Comparison of ENCODE assay signal across 8 cellular contexts in genomic region chr19:35775298-35776101, GRCh38. TPM values are rescaled to one million over a fixed set of nuclear protein-coding genes. Genes with fewer than 3 reads are reported as not detected.
DNase-seq lines count a peak whose midpoint lies in the region; ATAC-seq and TF ChIP-seq lines count a peak whose summit lies in the region.

A gene with protein sequence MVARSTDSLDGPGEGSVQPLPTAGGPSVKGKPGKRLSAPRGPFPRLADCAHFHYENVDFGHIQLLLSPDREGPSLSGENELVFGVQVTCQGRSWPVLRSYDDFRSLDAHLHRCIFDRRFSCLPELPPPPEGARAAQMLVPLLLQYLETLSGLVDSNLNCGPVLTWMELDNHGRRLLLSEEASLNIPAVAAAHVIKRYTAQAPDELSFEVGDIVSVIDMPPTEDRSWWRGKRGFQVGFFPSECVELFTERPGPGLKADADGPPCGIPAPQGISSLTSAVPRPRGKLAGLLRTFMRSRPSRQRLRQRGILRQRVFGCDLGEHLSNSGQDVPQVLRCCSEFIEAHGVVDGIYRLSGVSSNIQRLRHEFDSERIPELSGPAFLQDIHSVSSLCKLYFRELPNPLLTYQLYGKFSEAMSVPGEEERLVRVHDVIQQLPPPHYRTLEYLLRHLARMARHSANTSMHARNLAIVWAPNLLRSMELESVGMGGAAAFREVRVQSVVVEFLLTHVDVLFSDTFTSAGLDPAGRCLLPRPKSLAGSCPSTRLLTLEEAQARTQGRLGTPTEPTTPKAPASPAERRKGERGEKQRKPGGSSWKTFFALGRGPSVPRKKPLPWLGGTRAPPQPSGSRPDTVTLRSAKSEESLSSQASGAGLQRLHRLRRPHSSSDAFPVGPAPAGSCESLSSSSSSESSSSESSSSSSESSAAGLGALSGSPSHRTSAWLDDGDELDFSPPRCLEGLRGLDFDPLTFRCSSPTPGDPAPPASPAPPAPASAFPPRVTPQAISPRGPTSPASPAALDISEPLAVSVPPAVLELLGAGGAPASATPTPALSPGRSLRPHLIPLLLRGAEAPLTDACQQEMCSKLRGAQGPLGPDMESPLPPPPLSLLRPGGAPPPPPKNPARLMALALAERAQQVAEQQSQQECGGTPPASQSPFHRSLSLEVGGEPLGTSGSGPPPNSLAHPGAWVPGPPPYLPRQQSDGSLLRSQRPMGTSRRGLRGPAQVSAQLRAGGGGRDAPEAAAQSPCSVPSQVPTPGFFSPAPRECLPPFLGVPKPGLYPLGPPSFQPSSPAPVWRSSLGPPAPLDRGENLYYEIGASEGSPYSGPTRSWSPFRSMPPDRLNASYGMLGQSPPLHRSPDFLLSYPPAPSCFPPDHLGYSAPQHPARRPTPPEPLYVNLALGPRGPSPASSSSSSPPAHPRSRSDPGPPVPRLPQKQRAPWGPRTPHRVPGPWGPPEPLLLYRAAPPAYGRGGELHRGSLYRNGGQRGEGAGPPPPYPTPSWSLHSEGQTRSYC (plus strand): TSS chr19:35775564. CDS start chr19:35775659, 95 bp downstream.

- H3K4me2 ChIP-seq in fibroblast of lung (ENCODE audit: extremely low read depth, insufficient read depth, low read length): peak within 1 kb of the TSS; percentile 80

- H3K4me1 Mint-ChIP-seq in activated T-helper 1 cell treated with anti-CD3 and anti-CD28 coated beads, Interleukin-12 subunit alpha, Interleukin-12 subunit beta, Interleukin-2, Interleukin-4 antibody, amounts not matched to agents 30 ng/mL and 10 ng/mL and 1 ng/mL, durations not matched to agents 14 hours and 24 hours and 36 hours (ENCODE audit: low read depth): peaks cover 29% of the 10 kb centered on the region
- peaks cover 11 to 28% (median 18%) of the 10 kb centered on the region in 7 donors for H3K4me1 Mint-ChIP-seq in naive thymus-derived CD4-positive, alpha-beta T cell
- peaks cover 22% of the 10 kb centered on the region for H3K4me1 Mint-ChIP-seq in stimulated activated memory B cell treated with anti-CD40 and anti-IgM and Interleukin-4, amounts not matched to agents 10 μg/mL and 1 μg/mL and 100 μg/mL, for 72 hours

- H3K36me3 Mint-ChIP-seq in activated T-helper 1 cell treated with anti-CD3 and anti-CD28 coated beads, Interleukin-12 subunit alpha, Interleukin-12 subunit beta, Interleukin-2, Interleukin-4 antibody, amounts not matched to agents 30 ng/mL and 10 ng/mL and 1 ng/mL, durations not matched to agents 14 hours and 24 hours and 36 hours (ENCODE audit: low read depth): peaks cover 2% of the 10 kb centered on the region
- peaks cover 0 to 11% (median 0%) of the 10 kb centered on the region in 5 donors for H3K36me3 Mint-ChIP-seq in naive thymus-derived CD4-positive, alpha-beta T cell
- no peaks in the 10 kb centered on the region for H3K36me3 Mint-ChIP-seq in stimulated activated memory B cell treated with anti-CD40 and anti-IgM and Interleukin-4, amounts not matched to agents 10 μg/mL and 1 μg/mL and 100 μg/mL, for 72 hours

- H2AFZ ChIP-seq in fibroblast of lung (ENCODE audit: low read length): peak within 1 kb of the TSS; percentile 58

- H3K4me3 ChIP-seq in LNCaP clone FGC (ENCODE audit: low read depth, low read length) (peak within 1 kb of the TSS; percentile 69), fibroblast of lung (replicated peaks in 1 of 4; ENCODE audit: control extremely low read depth in 1 of 4, insufficient read depth in 1 of 4, low read depth in 3 of 4, low read length in 4 of 4) (peak within 1 kb of the TSS; percentile 53 to 72 (median 62))
- peak within 1 kb of the TSS; percentile 56 for H3K4me3 ChIP-seq in naive thymus-derived CD4-positive, alpha-beta T cell (ENCODE audit: low read length)

- peak within 1 kb of the TSS; percentile 85 for H3K4me3 Mint-ChIP-seq in activated T-helper 1 cell treated with anti-CD3 and anti-CD28 coated beads, Interleukin-12 subunit alpha, Interleukin-12 subunit beta, Interleukin-2, Interleukin-4 antibody, amounts not matched to agents 30 ng/mL and 10 ng/mL and 1 ng/mL, durations not matched to agents 14 hours and 24 hours and 36 hours
- H3K4me3 Mint-ChIP-seq in naive thymus-derived CD4-positive, alpha-beta T cell: peak within 1 kb of the TSS; percentile 77 to 94 (median 86)
- peak within 1 kb of the TSS; percentile 91 for H3K4me3 Mint-ChIP-seq in stimulated activated memory B cell treated with anti-CD40 and anti-IgM and Interleukin-4, amounts not matched to agents 10 μg/mL and 1 μg/mL and 100 μg/mL, for 72 hours

- no peaks in the 10 kb centered on the region for H4K20me1 ChIP-seq in fibroblast of lung (ENCODE audit: control insufficient read depth, extremely low read depth, insufficient read depth, low read length)

- no peak for TF ChIP-seq CTCF in LNCaP clone FGC (IDR thresholded peaks at IDR 0.05; ENCODE audit: control insufficient read depth, extremely low read depth, insufficient read depth)
- no peak for TF ChIP-seq CTCF in fibroblast of lung (conservative IDR thresholded peaks at IDR 0.05 in 1 of 2, IDR thresholded peaks at IDR 0.05 in 1 of 2; ENCODE audit: low read depth in 1 of 2, low read length in 2 of 2)

- H3K27me3 ChIP-seq in fibroblast of lung (ENCODE audit: control insufficient read depth, insufficient read depth, low read length): no peaks in the 10 kb centered on the region
- H3K27me3 ChIP-seq in naive thymus-derived CD4-positive, alpha-beta T cell (ENCODE audit: control insufficient read depth in 2 of 2, insufficient read depth in 2 of 2, low read length in 2 of 2): no peaks in the 10 kb centered on the region

- peak; percentile 100 for ATAC-seq in naive thymus-derived CD4-positive, alpha-beta T cell
- ATAC-seq in stimulated activated memory B cell treated with anti-CD40 and anti-IgM and Interleukin-4, amounts not matched to agents 10 μg/mL and 1 μg/mL and 100 μg/mL, for 72 hours: peak; percentile 98

- no peaks in the 10 kb centered on the region for H3K36me3 ChIP-seq in fibroblast of lung (ENCODE audit: control insufficient read depth, insufficient read depth, low read length)
- H3K36me3 ChIP-seq in naive thymus-derived CD4-positive, alpha-beta T cell (ENCODE audit: control insufficient read depth in 2 of 3, insufficient read depth in 3 of 3, low read length in 3 of 3): peaks cover 0 to 8% (median 0%) of the 10 kb centered on the region in 3 experiments

- no peaks in the 10 kb centered on the region for H3K9me3 ChIP-seq in fibroblast of lung (ENCODE audit: control insufficient read depth, insufficient read depth, low read depth, low read length)
- no peaks in the 10 kb centered on the region for H3K9me3 ChIP-seq in naive thymus-derived CD4-positive, alpha-beta T cell (ENCODE audit: control insufficient read depth in 2 of 3, low read length in 3 of 3)

- H3K27me3 Mint-ChIP-seq in activated T-helper 1 cell treated with anti-CD3 and anti-CD28 coated beads, Interleukin-12 subunit alpha, Interleukin-12 subunit beta, Interleukin-2, Interleukin-4 antibody, amounts not matched to agents 30 ng/mL and 10 ng/mL and 1 ng/mL, durations not matched to agents 14 hours and 24 hours and 36 hours (ENCODE audit: insufficient read depth): no peaks in the 10 kb centered on the region
- no peaks in the 10 kb centered on the region for H3K27me3 Mint-ChIP-seq in naive thymus-derived CD4-positive, alpha-beta T cell
- no peaks in the 10 kb centered on the region for H3K27me3 Mint-ChIP-seq in stimulated activated memory B cell treated with anti-CD40 and anti-IgM and Interleukin-4, amounts not matched to agents 10 μg/mL and 1 μg/mL and 100 μg/mL, for 72 hours

- no peaks in the 10 kb centered on the region for H3K9me3 Mint-ChIP-seq in activated T-helper 1 cell treated with anti-CD3 and anti-CD28 coated beads, Interleukin-12 subunit alpha, Interleukin-12 subunit beta, Interleukin-2, Interleukin-4 antibody, amounts not matched to agents 30 ng/mL and 10 ng/mL and 1 ng/mL, durations not matched to agents 14 hours and 24 hours and 36 hours
- H3K9me3 Mint-ChIP-seq in naive thymus-derived CD4-positive, alpha-beta T cell: peaks cover 0 to 2% (median 0%) of the 10 kb centered on the region in 11 donors
- H3K9me3 Mint-ChIP-seq in stimulated activated memory B cell treated with anti-CD40 and anti-IgM and Interleukin-4, amounts not matched to agents 10 μg/mL and 1 μg/mL and 100 μg/mL, for 72 hours: no peaks in the 10 kb centered on the region

- DNase-seq in EL (peak; percentile 97), H4 (ENCODE audit: low spot score) (peak; percentile 95), LNCaP clone FGC (ENCODE audit: low read depth) (peak; percentile 85), RPMI8226 (peak; percentile 98), fibroblast of lung (ENCODE audit: low read depth in 2 of 2) (peak; percentile 90 to 93)
- peak; percentile 99 for DNase-seq in activated T-helper 1 cell treated with anti-CD3 and anti-CD28 coated beads, Interleukin-12 subunit alpha, Interleukin-12 subunit beta, Interleukin-2, Interleukin-4 antibody, amounts not matched to agents 30 ng/mL and 10 ng/mL and 1 ng/mL, durations not matched to agents 14 hours and 24 hours and 36 hours (ENCODE audit: low spot score)
- peak; percentile 96 to 99 (median 98) for DNase-seq in naive thymus-derived CD4-positive, alpha-beta T cell

- intact Hi-C loops in activated T-helper 1 cell treated with anti-CD3 and anti-CD28 coated beads, Interleukin-12 subunit alpha, Interleukin-12 subunit beta, Interleukin-2, Interleukin-4 antibody, amounts not matched to agents 30 ng/mL and 10 ng/mL and 1 ng/mL, durations not matched to agents 14 hours and 24 hours and 36 hours (cut with micrococcal nuclease): loop anchor here (1.0 to 2.0 kb wide), 9 partner anchors 17 to 131 kb away; partner anchors contain the start of genes LIN37, PROSER3, PSENEN and U2AF1L4
- intact Hi-C loops in naive thymus-derived CD4-positive, alpha-beta T cell (cut with micrococcal nuclease): loop anchor here (1.0 to 10.0 kb wide), 12 partner anchors 17 to 340 kb away; partner anchors contain the start of genes LIN37 (in 2 of the 2), PROSER3 (in 2 of the 2), THAP8 (in 2 of the 2) and WDR62 (in 2 of the 2)

- H3K4me1 ChIP-seq in fibroblast of lung (ENCODE audit: control insufficient read depth, extremely low read depth, insufficient read depth, low read length): peaks cover 4% of the 10 kb centered on the region
- peaks cover 0 to 6% of the 10 kb centered on the region in 2 donors for H3K4me1 ChIP-seq in naive thymus-derived CD4-positive, alpha-beta T cell (ENCODE audit: control insufficient read depth in 2 of 2, insufficient read depth in 2 of 2, low read length in 2 of 2)

- H3K27ac Mint-ChIP-seq in activated T-helper 1 cell treated with anti-CD3 and anti-CD28 coated beads, Interleukin-12 subunit alpha, Interleukin-12 subunit beta, Interleukin-2, Interleukin-4 antibody, amounts not matched to agents 30 ng/mL and 10 ng/mL and 1 ng/mL, durations not matched to agents 14 hours and 24 hours and 36 hours: peak within 1 kb of the TSS; percentile 61
- peak within 1 kb of the TSS in 7 of 9 donors; percentile 12 to 88 (median 84) for H3K27ac Mint-ChIP-seq in naive thymus-derived CD4-positive, alpha-beta T cell
- peak within 1 kb of the TSS; percentile 70 for H3K27ac Mint-ChIP-seq in stimulated activated memory B cell treated with anti-CD40 and anti-IgM and Interleukin-4, amounts not matched to agents 10 μg/mL and 1 μg/mL and 100 μg/mL, for 72 hours

- peaks cover 3% of the 10 kb centered on the region for H3K79me2 ChIP-seq in fibroblast of lung (ENCODE audit: control insufficient read depth, insufficient read depth, low read length)

- H3K9ac ChIP-seq in fibroblast of lung (ENCODE audit: insufficient read depth, low read length): peak within 1 kb of the TSS; percentile 60

- POLR2A ChIA-PET in naive thymus-derived CD4-positive, alpha-beta T cell (lab: Charles Lee): no interaction called here

- CTCF ChIA-PET in naive thymus-derived CD4-positive, alpha-beta T cell (lab: Charles Lee): no interaction called here

- H3K27ac ChIP-seq in fibroblast of lung (ENCODE audit: insufficient read depth, low read length): peak within 1 kb of the TSS; percentile 20
- H3K27ac ChIP-seq in naive thymus-derived CD4-positive, alpha-beta T cell (ENCODE audit: low read depth, low read length): peak within 1 kb of the TSS; percentile 61

RNA-seq across cellular contexts. Expression of the gene that starts here (rescaled TPM):
- total RNA-seq in H4 (2014; rRNA removed; shearing (Covaris generic)): 1.5 and 2.2 TPM in 2 replicates
- total RNA-seq in activated T-helper 1 cell treated with anti-CD3 and anti-CD28 coated beads, Interleukin-12 subunit alpha, Interleukin-12 subunit beta, Interleukin-2, Interleukin-4 antibody, amounts not matched to agents 30 ng/mL and 10 ng/mL and 1 ng/mL, durations not matched to agents 14 hours and 24 hours and 36 hours: 24.5 and 25.8 TPM in 2 replicates
- total RNA-seq in fibroblast of lung: 2.1 and 2.3 TPM in 2 replicates
- polyA plus RNA-seq in fibroblast of lung: 0.58 and 1.7 TPM in 2 replicates
- 1.8 and 7.2 TPM in 2 replicates for polyA plus RNA-seq in fibroblast of lung (2012)
- polyA minus RNA-seq in fibroblast of lung (ENCODE audit: low replicate concordance): 5.2 and 9.7 TPM in 2 replicates
- 10 to 100 TPM; 15.3 to 55.5 (median 23.4) TPM for total RNA-seq in naive thymus-derived CD4-positive, alpha-beta T cell
- polyA plus RNA-seq in naive thymus-derived CD4-positive, alpha-beta T cell: 1 to 10 TPM in 1 of 2 donors, under 1 TPM in 1; 0.09 to 1.0 TPM

Comparison
In these comparisons a context has a peak if more than half of its experiments do, and no peak if none do; other contexts are left out.
1. Peak in every context shown above with its lines: DNase-seq, ATAC-seq, H3K4me3 ChIP-seq and H3K27ac ChIP-seq.